In the genomic region with DNA sequence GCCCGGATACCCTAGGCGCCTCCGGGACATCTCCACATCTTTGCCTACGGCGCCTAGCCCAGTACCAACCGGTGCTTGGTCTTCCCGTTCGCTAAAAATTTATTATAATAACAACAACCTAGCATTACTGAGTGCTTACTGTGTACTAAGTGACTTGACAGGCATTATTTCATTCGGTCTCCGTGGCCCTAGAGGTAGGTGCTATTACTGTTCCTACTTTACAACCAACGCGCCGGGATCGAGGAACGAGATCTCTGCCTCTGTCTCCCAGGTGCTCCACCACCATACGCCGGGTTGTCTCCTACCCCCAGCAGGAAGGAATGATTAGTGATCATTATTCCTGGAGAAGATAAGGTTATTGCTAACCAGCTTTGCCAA, we compare ENCODE assay signal across 8 cellular contexts. TPM values are rescaled to one million over a fixed set of nuclear protein-coding genes. Genes with fewer than 3 reads are reported as not detected.
A peak's percentile ranks its signal among the peaks of the same experiment; 100 is the strongest.
DNase-seq lines count a peak whose midpoint lies in the region; ATAC-seq and TF ChIP-seq lines count a peak whose summit lies in the region.

No MANE protein-coding gene starts in this region.

- no peaks in the 10 kb centered on the region for H3K9me3 Mint-ChIP-seq in activated CD4-positive, alpha-beta T cell treated with anti-CD3 and anti-CD28 coated beads for 36 hours (ENCODE audit: low read depth)

- CTCF ChIA-PET in activated CD4-positive, alpha-beta T cell treated with anti-CD3 and anti-CD28 coated beads for 36 hours (lab: Charles Lee), result interaction anchor here (0.7 kb wide), 1 partner anchor 242 kb away, joined by 7 read pairs; no protein-coding TSS in a partner anchor

- H3K9me3 ChIP-seq in gastroesophageal sphincter (no peaks in the 10 kb centered on the region), psoas muscle (no peaks in the 10 kb centered on the region)

- H3K27me3 Mint-ChIP-seq in activated CD4-positive, alpha-beta T cell treated with anti-CD3 and anti-CD28 coated beads for 36 hours, result peaks cover 19% of the 10 kb centered on the region

- POLR2A ChIA-PET in activated CD4-positive, alpha-beta T cell treated with anti-CD3 and anti-CD28 coated beads for 36 hours (lab: Charles Lee), result interaction anchor here (0.6 to 0.7 kb wide), 2 partner anchors 15 to 21 kb away, joined by 3 read pairs; no protein-coding TSS in a partner anchor

- WGBS in gastroesophageal sphincter (ENCODE audit: low coverage in 1 of 2), 2 donors, result 9 to 57% methylated on average over 7 to 13 of the region's 17 CpGs
- WGBS in psoas muscle, 3 donors, result 7 to 9% (median 7%) methylated on average over 17 of the region's 17 CpGs

- H3K4me3 Mint-ChIP-seq in activated CD4-positive, alpha-beta T cell treated with anti-CD3 and anti-CD28 coated beads for 36 hours, result peak overlapping the region; percentile 69

- TF ChIP-seq CTCF in VCaP (conservative IDR thresholded peaks at IDR 0.05), result peak; percentile 29; the same call in 1 of the 2 replicates
- TF ChIP-seq CTCF in gastroesophageal sphincter (IDR thresholded peaks at IDR 0.05), result peak in 2 of 4 experiments; percentile 11 to 39
- TF ChIP-seq CTCF in psoas muscle (IDR thresholded peaks at IDR 0.05), result peak; percentile 8

- H3K27me3 ChIP-seq in gastroesophageal sphincter (peaks cover under 1% of the 10 kb centered on the region), psoas muscle (ENCODE audit: insufficient read depth in 3 of 3, low read length in 2 of 3) (no peaks in the 10 kb centered on the region)

- H3K4me1 Mint-ChIP-seq in activated CD4-positive, alpha-beta T cell treated with anti-CD3 and anti-CD28 coated beads for 36 hours, result peaks cover 4% of the 10 kb centered on the region

- ATAC-seq in activated CD4-positive, alpha-beta T cell treated with anti-CD3 and anti-CD28 coated beads for 36 hours, result peak; percentile 35
- ATAC-seq in HG03135 (IDR thresholded peaks at IDR 0.05; ENCODE audit: unreplicated experiment) (peak; percentile 18), gastroesophageal sphincter (no peak), psoas muscle (peak; percentile 1 to 3 (median 2))

- no peaks in the 10 kb centered on the region for H3K36me3 ChIP-seq in gastroesophageal sphincter
- H3K36me3 ChIP-seq in psoas muscle (ENCODE audit: insufficient read depth in 1 of 2, low read depth in 1 of 2), result no peaks in the 10 kb centered on the region

- intact Hi-C loops in activated CD4-positive, alpha-beta T cell treated with anti-CD3 and anti-CD28 coated beads for 36 hours (cut with DNase I, micrococcal nuclease), result loop anchor here in 1 of 2 experiments (1.0 to 5.0 kb wide), 3 partner anchors 26 to 280 kb away; a partner anchor contains a TSS
- intact Hi-C loops in psoas muscle (cut with DNase I), result loop anchor here (2.0 to 5.0 kb wide), 3 partner anchors 35 to 50 kb away; no protein-coding TSS in a partner anchor

- no peak for TF ChIP-seq EP300 in gastroesophageal sphincter (IDR thresholded peaks at IDR 0.05)

- H3K27ac ChIP-seq in VCaP (peak overlapping the region; percentile 92), gastroesophageal sphincter (peak overlapping the region; percentile 30 to 90 (median 84)), psoas muscle (peak overlapping the region; percentile 98)

- TF ChIP-seq POLR2A in gastroesophageal sphincter (IDR thresholded peaks at IDR 0.05), result no peak

- H3K4me1 ChIP-seq in gastroesophageal sphincter, result peaks cover 0 to 49% (median 13%) of the 10 kb centered on the region in 3 donors
- H3K4me1 ChIP-seq in psoas muscle, result peaks cover 23% of the 10 kb centered on the region

- peak overlapping the region; percentile 66 to 90 for H3K4me3 ChIP-seq in gastroesophageal sphincter
- H3K4me3 ChIP-seq in psoas muscle, result peak overlapping the region; percentile 96

- no peak for DNase-seq in activated CD4-positive, alpha-beta T cell treated with anti-CD3 and anti-CD28 coated beads for 36 hours
- no peak for DNase-seq in activated CD4-positive, alpha-beta T cell treated with anti-CD3 and anti-CD28 coated beads, Interleukin-2, amount 50 U/mL, for 1 hour
- no peak for DNase-seq in psoas muscle
- DNase-seq in NCI-H146 treated with DMSO at 0.1 percent for 48 hours (lab: John Stamatoyannopoulos, UW; ENCODE audit: unreplicated experiment), result no peak
- no peak for DNase-seq in C1 segment of cervical spinal cord (lab: John Stamatoyannopoulos, UW)

- no peaks in the 10 kb centered on the region for H3K36me3 Mint-ChIP-seq in activated CD4-positive, alpha-beta T cell treated with anti-CD3 and anti-CD28 coated beads for 36 hours (ENCODE audit: low read depth)

- H3K27ac Mint-ChIP-seq in activated CD4-positive, alpha-beta T cell treated with anti-CD3 and anti-CD28 coated beads for 36 hours, result peak overlapping the region; percentile 31

RNA-seq across cellular contexts. Expression of a gene that starts 0.7 kb away (rescaled TPM):
- total RNA-seq in activated CD4-positive, alpha-beta T cell treated with anti-CD3 and anti-CD28 coated beads for 36 hours, result 10 to 100 TPM; 65.2 to 71.0 TPM
- 100 to 1,000 TPM in 1 of 4 donors, 10 to 100 TPM in 3; 36.1 to 101 (median 53.9) TPM for total RNA-seq in gastroesophageal sphincter
- total RNA-seq in psoas muscle, result 1,000 to 10,000 TPM; 1,036 to 1,643 (median 1,260) TPM
- polyA plus RNA-seq in psoas muscle, result 1,000 to 10,000 TPM in 2 of 3 donors, 100 to 1,000 TPM in 1; 615 to 1,667 (median 1,547) TPM

Comparison
In these comparisons a context has a peak if more than half of its experiments do, and no peak if none do; other contexts are left out.
1. RNA of a gene that starts 0.7 kb away (total RNA-seq): 1,036 to 1,643 TPM in psoas muscle; 65.2 to 71.0 TPM in activated CD4-positive, alpha-beta T cell treated with anti-CD3 and anti-CD28 coated beads for 36 hours and 36.1 to 101 TPM in gastroesophageal sphincter; every median in the first group is over 10 times any median in the second.
2. Peak in every context shown above with its lines, with median percentiles within 50 percentile points of each other: H3K27ac ChIP-seq.